ENCODE assay signal across 12 cellular contexts in the genomic region with DNA sequence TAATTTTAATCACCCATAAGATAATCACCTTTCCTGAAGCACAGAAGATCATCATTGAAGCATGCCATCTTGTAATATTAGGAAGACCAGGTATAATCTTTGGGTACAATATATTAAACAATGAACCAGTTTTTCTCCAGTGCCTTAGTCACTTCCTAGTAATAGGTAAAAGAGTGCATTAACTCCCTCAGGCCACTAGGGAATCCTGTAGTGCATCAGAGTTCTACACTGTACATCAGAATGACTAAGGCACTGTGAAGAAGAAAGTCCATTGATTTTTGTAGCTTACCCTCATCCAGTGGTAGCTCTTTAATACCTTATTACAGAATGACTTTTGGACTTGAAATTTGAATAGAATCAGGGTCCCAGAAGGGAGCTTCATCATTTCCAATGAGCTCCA. TPM values are rescaled to one million over a fixed set of nuclear protein-coding genes. Genes with fewer than 3 reads are reported as not detected.
A peak's percentile ranks its signal among the peaks of the same experiment; 100 is the strongest.
DNase-seq lines count a peak whose midpoint lies in the region; ATAC-seq, FAIRE-seq and TF ChIP-seq lines count a peak whose summit lies in the region.
"Had no signal": no experiment of that assay in that cellular context is flagged by ENCODE, and none has a peak within 500 bp of the region (broad histone marks: within the 10 kb centered on the region; RNA-seq: fewer than 3 reads in every experiment).

No MANE protein-coding gene starts in this region.

- intact Hi-C loops in naive thymus-derived CD4-positive, alpha-beta T cell (cut with micrococcal nuclease): no loop called here

- DNase-seq in G401 (ENCODE audit: low spot score) (peak; percentile 7), Karpas-422 (peak; percentile 69), bronchial epithelial cell (ENCODE audit: low read depth) (peak; percentile 63), 8988T (no peak)
- no peak for DNase-seq in activated CD8-positive, alpha-beta memory T cell treated with anti-CD3 and anti-CD28 coated beads, Interleukin-2, amount 10 ng/mL, durations not matched to agents 7 days and 5 days
- DNase-seq in activated CD8-positive, alpha-beta memory T cell treated with anti-CD3 and anti-CD28 coated beads, Interleukin-2, amount 50 U/mL, for 48 hours: no peak
- DNase-seq in naive thymus-derived CD4-positive, alpha-beta T cell: no peak
- DNase-seq: kidney glomerular epithelial cell, NCI-H2081 treated with DMSO at 0.1 percent for 48 hours had no signal

- in situ Hi-C loops in G401 (cut with HindIII; ENCODE audit: low sequenced_read_pairs): no loop called here

- no peak overlapping the region for H2AFZ ChIP-seq in Karpas-422 (ENCODE audit: low read length)

- no peak for FAIRE-seq in bronchial epithelial cell (lab: Jason Lieb, UNC)
- FAIRE-seq: endothelial cell of umbilical vein had no signal

- H3K27me3 Mint-ChIP-seq in activated CD8-positive, alpha-beta memory T cell treated with anti-CD3 and anti-CD28 coated beads, Interleukin-2, amount 10 ng/mL, durations not matched to agents 7 days and 5 days: peaks cover 19% of the 10 kb centered on the region
- H3K27me3 Mint-ChIP-seq in naive thymus-derived CD4-positive, alpha-beta T cell: peaks cover 24 to 35% (median 30%) of the 10 kb centered on the region in 5 donors

- H3K9me3 ChIP-seq in Karpas-422 (ENCODE audit: low read length): no peaks in the 10 kb centered on the region; the same call in 1 of the 2 replicates
- peaks cover 0 to 4% (median 0%) of the 10 kb centered on the region in 3 experiments for H3K9me3 ChIP-seq in naive thymus-derived CD4-positive, alpha-beta T cell (ENCODE audit: control insufficient read depth in 2 of 3, low read length in 3 of 3)

- no peaks in the 10 kb centered on the region for H3K4me1 Mint-ChIP-seq in activated CD8-positive, alpha-beta memory T cell treated with anti-CD3 and anti-CD28 coated beads, Interleukin-2, amount 10 ng/mL, durations not matched to agents 7 days and 5 days
- peaks cover 0 to 3% (median 0%) of the 10 kb centered on the region in 7 donors for H3K4me1 Mint-ChIP-seq in naive thymus-derived CD4-positive, alpha-beta T cell
- H3K4me1 Mint-ChIP-seq: activated T-helper 17 cell treated with anti-CD3 and anti-CD28 coated beads, Interleukin-2, amount 50 U/mL, for 72 hours had no signal

- H3K36me3 ChIP-seq in Karpas-422 (ENCODE audit: insufficient read depth, low read length) (no peaks in the 10 kb centered on the region), bronchial epithelial cell (ENCODE audit: control insufficient read depth, insufficient read depth, low read length) (no peaks in the 10 kb centered on the region)
- H3K36me3 ChIP-seq in naive thymus-derived CD4-positive, alpha-beta T cell (ENCODE audit: control insufficient read depth in 2 of 3, insufficient read depth in 3 of 3, low read length in 3 of 3): no peaks in the 10 kb centered on the region

- peaks cover 2% of the 10 kb centered on the region; the same call in 1 of the 2 replicates for H3K9me2 ChIP-seq in Karpas-422 (replicated peaks; ENCODE audit: insufficient read depth, low read length)

- H3K9me3 Mint-ChIP-seq in activated CD8-positive, alpha-beta memory T cell treated with anti-CD3 and anti-CD28 coated beads, Interleukin-2, amount 10 ng/mL, durations not matched to agents 7 days and 5 days (ENCODE audit: low read depth): no peaks in the 10 kb centered on the region
- H3K9me3 Mint-ChIP-seq in naive thymus-derived CD4-positive, alpha-beta T cell: peaks cover 0 to 10% (median 3%) of the 10 kb centered on the region in 11 donors
- H3K9me3 Mint-ChIP-seq: activated T-helper 17 cell treated with anti-CD3 and anti-CD28 coated beads, Interleukin-2, amount 50 U/mL, for 72 hours had no signal

- H3K4me3 ChIP-seq in Karpas-422 (ENCODE audit: low read length): no peak overlapping the region
- no peak overlapping the region for H3K4me3 ChIP-seq in bronchial epithelial cell (ENCODE audit: low read depth, low read length)
- no peak overlapping the region for H3K4me3 ChIP-seq in naive thymus-derived CD4-positive, alpha-beta T cell (ENCODE audit: low read length)

- ATAC-seq in activated CD8-positive, alpha-beta memory T cell treated with anti-CD3 and anti-CD28 coated beads, Interleukin-2, amount 10 ng/mL, durations not matched to agents 7 days and 5 days: no peak
- no peak for ATAC-seq in naive thymus-derived CD4-positive, alpha-beta T cell
- ATAC-seq: activated T-helper 17 cell treated with anti-CD3 and anti-CD28 coated beads, Interleukin-2, amount 50 U/mL, for 72 hours had no signal

- CTCF ChIA-PET in activated CD8-positive, alpha-beta memory T cell treated with anti-CD3 and anti-CD28 coated beads, Interleukin-2, amount 10 ng/mL, durations not matched to agents 7 days and 5 days (lab: Charles Lee): no interaction called here
- CTCF ChIA-PET in naive thymus-derived CD4-positive, alpha-beta T cell (lab: Charles Lee): interaction anchor here (0.6 kb wide), 1 partner anchor 13 kb away, joined by 3 read pairs; no protein-coding TSS in a partner anchor

- H3K4me3 Mint-ChIP-seq in activated CD8-positive, alpha-beta memory T cell treated with anti-CD3 and anti-CD28 coated beads, Interleukin-2, amount 10 ng/mL, durations not matched to agents 7 days and 5 days: no peak overlapping the region
- no peak overlapping the region for H3K4me3 Mint-ChIP-seq in naive thymus-derived CD4-positive, alpha-beta T cell
- H3K4me3 Mint-ChIP-seq: activated T-helper 17 cell treated with anti-CD3 and anti-CD28 coated beads, Interleukin-2, amount 50 U/mL, for 72 hours had no signal

- H3K79me2 ChIP-seq in Karpas-422 (ENCODE audit: low read length): no peaks in the 10 kb centered on the region

- no peaks in the 10 kb centered on the region for H3K4me1 ChIP-seq in Karpas-422 (ENCODE audit: low read length)
- H3K4me1 ChIP-seq in naive thymus-derived CD4-positive, alpha-beta T cell (ENCODE audit: control insufficient read depth in 2 of 2, insufficient read depth in 2 of 2, low read length in 2 of 2): no peaks in the 10 kb centered on the region

- H3K27me3 ChIP-seq in Karpas-422 (ENCODE audit: low read length) (no peaks in the 10 kb centered on the region), bronchial epithelial cell (ENCODE audit: control insufficient read depth, insufficient read depth, low read length) (peaks cover 20% of the 10 kb centered on the region)
- no peaks in the 10 kb centered on the region for H3K27me3 ChIP-seq in naive thymus-derived CD4-positive, alpha-beta T cell (ENCODE audit: control insufficient read depth in 2 of 2, insufficient read depth in 2 of 2, low read length in 2 of 2)

- no peak overlapping the region for H3K27ac ChIP-seq in 22Rv1
- no peak overlapping the region for H3K27ac ChIP-seq in Karpas-422 (ENCODE audit: low read length)
- no peak overlapping the region for H3K27ac ChIP-seq in naive thymus-derived CD4-positive, alpha-beta T cell (ENCODE audit: low read depth, low read length)

- no peak overlapping the region for H3K4me2 ChIP-seq in Karpas-422 (ENCODE audit: low read depth, low read length, poor library complexity, severe bottlenecking)

- H3K27ac Mint-ChIP-seq in activated CD8-positive, alpha-beta memory T cell treated with anti-CD3 and anti-CD28 coated beads, Interleukin-2, amount 10 ng/mL, durations not matched to agents 7 days and 5 days: no peak overlapping the region
- no peak overlapping the region for H3K27ac Mint-ChIP-seq in naive thymus-derived CD4-positive, alpha-beta T cell
- H3K27ac Mint-ChIP-seq: activated T-helper 17 cell treated with anti-CD3 and anti-CD28 coated beads, Interleukin-2, amount 50 U/mL, for 72 hours had no signal

- H4K20me1 ChIP-seq in Karpas-422 (ENCODE audit: insufficient read depth, low read depth, low read length): no peaks in the 10 kb centered on the region

- peak; percentile 36 for TF ChIP-seq CTCF in 22Rv1 (IDR thresholded peaks at IDR 0.05)
- peak; percentile 38 for TF ChIP-seq CTCF in bronchial epithelial cell (IDR thresholded peaks at IDR 0.05; ENCODE audit: insufficient read depth, low read length, severe bottlenecking)

- POLR2A ChIA-PET in naive thymus-derived CD4-positive, alpha-beta T cell (lab: Charles Lee): no interaction called here

- no peak overlapping the region for H3K9ac ChIP-seq in Karpas-422 (ENCODE audit: low read length)

- H3K36me3 Mint-ChIP-seq in activated CD8-positive, alpha-beta memory T cell treated with anti-CD3 and anti-CD28 coated beads, Interleukin-2, amount 10 ng/mL, durations not matched to agents 7 days and 5 days: no peaks in the 10 kb centered on the region
- H3K36me3 Mint-ChIP-seq in naive thymus-derived CD4-positive, alpha-beta T cell: no peaks in the 10 kb centered on the region

RNA-seq across cellular contexts. Expression of a gene that starts 4.5 kb away (rescaled TPM):
- not detected in 2 replicates for total RNA-seq in G401 (2014; rRNA removed; shearing (Covaris generic))
- not detected in 2 replicates for total RNA-seq in Karpas-422 (2014; rRNA removed; shearing (Covaris generic); ENCODE audit: low replicate concordance)
- not detected in 2 replicates for total RNA-seq in bronchial epithelial cell
- not detected for total RNA-seq in activated CD8-positive, alpha-beta memory T cell treated with anti-CD3 and anti-CD28 coated beads, Interleukin-2, amount 10 ng/mL, durations not matched to agents 7 days and 5 days
- total RNA-seq in naive thymus-derived CD4-positive, alpha-beta T cell: not detected
- not detected for polyA plus RNA-seq in naive thymus-derived CD4-positive, alpha-beta T cell
- total RNA-seq: activated T-helper 17 cell treated with anti-CD3 and anti-CD28 coated beads, Interleukin-2, amount 50 U/mL, for 72 hours; endothelial cell of umbilical vein had no signal
- polyA plus RNA-seq: endothelial cell of umbilical vein had no signal

Comparison
In these comparisons a context has a peak if more than half of its experiments do, and no peak if none do; other contexts are left out.
1. DNase-seq: peak in G401 (single experiment), Karpas-422 (single experiment) and bronchial epithelial cell (single experiment); none in activated CD8-positive, alpha-beta memory T cell treated with anti-CD3 and anti-CD28 coated beads, Interleukin-2, amount 10 ng/mL, durations not matched to agents 7 days and 5 days (single experiment), activated CD8-positive, alpha-beta memory T cell treated with anti-CD3 and anti-CD28 coated beads, Interleukin-2, amount 50 U/mL, for 48 hours (single experiment), 8988T (single experiment) and naive thymus-derived CD4-positive, alpha-beta T cell (0 of 9).